17 cellular contexts compared by ENCODE assay signal in genomic region chr17:13365331-13365730, GRCh38.
"Had no signal": no experiment of that assay in that cellular context is flagged by ENCODE, and none has a peak within 500 bp of the region (broad histone marks: within the 10 kb centered on the region; RNA-seq: fewer than 3 reads in every experiment).

No MANE protein-coding gene starts in this region.

- H3K4me2 ChIP-seq: smooth muscle cell had no signal

- H3K27me3 ChIP-seq: brain microvascular endothelial cell, right lobe of liver, upper lobe of right lung had no signal

- H3K9me3 ChIP-seq: right lobe of liver, upper lobe of right lung had no signal

- ATAC-seq: activated CD8-positive, alpha-beta T cell treated with anti-CD3 and anti-CD28 coated beads for 36 hours; left ventricle myocardium superior; natural killer cell; right lobe of liver; stimulated activated naive B cell treated with anti-CD40 and anti-IgM and Interleukin-4, amounts not matched to agents 10 μg/mL and 1 μg/mL and 100 μg/mL, for 72 hours; upper lobe of right lung had no signal

- DNase-seq: activated CD4-positive, alpha-beta T cell treated with anti-CD3 and anti-CD28 coated beads, Interleukin-2, amount 10 ng/mL, durations not matched to agents 24 days and 14 days; activated CD8-positive, alpha-beta T cell treated with anti-CD3 and anti-CD28 coated beads for 36 hours; activated naive CD4-positive, alpha-beta T cell treated with Interleukin-2 at 50 U/mL for 16 hours; activated naive CD8-positive, alpha-beta T cell treated with anti-CD3 and anti-CD28 coated beads, Interleukin-2, amount 10 ng/mL, durations not matched to agents 7 days and 5 days; activated T-cell treated with anti-CD3 and anti-CD28 coated beads, Interleukin-2, amount 50 U/mL, for 24 hours; brain microvascular endothelial cell; foreskin melanocyte; hypothalamus; left ventricle myocardium superior; natural killer cell; right lobe of liver; stimulated activated CD4-positive, alpha-beta T cell treated with anti-CD3 and anti-CD28 coated beads, Interleukin-4, amount 100 ng/mL, for 4 hours; stimulated activated naive B cell treated with anti-CD40 and anti-IgM and Interleukin-4, amounts not matched to agents 10 μg/mL and 1 μg/mL and 100 μg/mL, for 72 hours; upper lobe of right lung had no signal

- H2AFZ ChIP-seq: parathyroid adenoma had no signal

- H3K4me3 ChIP-seq: coronary artery, right lobe of liver, smooth muscle cell, upper lobe of right lung had no signal

- H3K4me1 ChIP-seq: parathyroid adenoma, right lobe of liver, upper lobe of right lung had no signal

- H3K79me2 ChIP-seq: parathyroid adenoma had no signal

- H3K27ac ChIP-seq: brain microvascular endothelial cell, coronary artery, parathyroid adenoma, right lobe of liver, upper lobe of right lung had no signal

- H3K36me3 ChIP-seq: brain microvascular endothelial cell, right lobe of liver, upper lobe of right lung had no signal

- H3K9ac ChIP-seq: parathyroid adenoma had no signal
